17 cellular contexts compared by ENCODE assay signal in genomic region chr18:13353424-13353823, GRCh38.
DNase-seq lines count a peak whose midpoint lies in the region; ATAC-seq and TF ChIP-seq lines count a peak whose summit lies in the region.
"Had no signal": no experiment of that assay in that cellular context is flagged by ENCODE, and none has a peak within 500 bp of the region (broad histone marks: within the 10 kb centered on the region; RNA-seq: fewer than 3 reads in every experiment).

No MANE protein-coding gene starts in this region.

- no peak overlapping the region for H3K4me2 ChIP-seq in MM.1S (ENCODE audit: low read depth, low read length)
- H3K4me2 ChIP-seq: A549 had no signal

- ATAC-seq in activated CD8-positive, alpha-beta T cell treated with anti-CD3 and anti-CD28 coated beads for 36 hours = peak; percentile 74
- ATAC-seq in mucosa of descending colon = peak; percentile 31
- no peak for ATAC-seq in GM21447 (IDR thresholded peaks at IDR 0.05; ENCODE audit: unreplicated experiment)
- ATAC-seq: A549, esophagus mucosa had no signal

- H3K27me3 ChIP-seq in MM.1S (replicated peaks; ENCODE audit: insufficient read depth, low read length) = no peaks in the 10 kb centered on the region
- H3K27me3 ChIP-seq: vagina had no signal

- POLR2A ChIA-PET in activated CD4-positive, alpha-beta memory T cell treated with anti-CD3 and anti-CD28 coated beads for 36 hours (lab: Charles Lee) = no interaction called here
- POLR2A ChIA-PET in activated CD4-positive, alpha-beta memory T cell treated with anti-CD3 and anti-CD28 coated beads, Interleukin-2, amount 10 ng/mL, durations not matched to agents 7 days and 5 days (lab: Charles Lee) = interaction anchor here (1.0 to 1.6 kb wide), 2 partner anchors 10 to 44 kb away, joined by 3 read pairs; no protein-coding TSS in a partner anchor
- POLR2A ChIA-PET in activated CD8-positive, alpha-beta T cell treated with anti-CD3 and anti-CD28 coated beads for 36 hours (lab: Charles Lee) = interaction anchor here (0.6 to 1.6 kb wide), 5 partner anchors 12 to 136 kb away, joined by 3 to 4 read pairs (median 3); no protein-coding TSS in a partner anchor

- no peak overlapping the region for H2AFZ ChIP-seq in MM.1S (ENCODE audit: low read length)
- H2AFZ ChIP-seq: GM23248 had no signal

- CTCF ChIA-PET in activated CD4-positive, alpha-beta memory T cell treated with anti-CD3 and anti-CD28 coated beads for 36 hours (lab: Charles Lee) = interaction anchor here (0.7 kb wide), 1 partner anchor 19 kb away, joined by 3 read pairs; no protein-coding TSS in a partner anchor
- CTCF ChIA-PET in activated CD4-positive, alpha-beta memory T cell treated with anti-CD3 and anti-CD28 coated beads, Interleukin-2, amount 10 ng/mL, durations not matched to agents 7 days and 5 days (lab: Charles Lee) = interaction anchor here (1.1 to 1.5 kb wide), 2 partner anchors 26 to 137 kb away, joined by 3 to 5 read pairs; no protein-coding TSS in a partner anchor
- CTCF ChIA-PET in activated CD8-positive, alpha-beta T cell treated with anti-CD3 and anti-CD28 coated beads for 36 hours (lab: Charles Lee) = interaction anchor here (1.0 to 2.0 kb wide), 6 partner anchors 10 to 194 kb away, joined by 3 to 12 read pairs (median 3); no protein-coding TSS in a partner anchor

- no peaks in the 10 kb centered on the region for H3F3A ChIP-seq in MM.1S (ENCODE audit: insufficient read depth, low read length)

- H3K4me1 ChIP-seq in MM.1S (ENCODE audit: low read length) = no peaks in the 10 kb centered on the region; the same call in 1 of the 2 replicates
- H3K4me1 ChIP-seq in mucosa of descending colon (ENCODE audit: low read depth) = no peaks in the 10 kb centered on the region
- H3K4me1 ChIP-seq: A549, vagina had no signal

- H3K9ac ChIP-seq in MM.1S (ENCODE audit: low read length) = no peak overlapping the region
- H3K9ac ChIP-seq: GM23248 had no signal

- DNase-seq in activated CD4-positive, alpha-beta memory T cell treated with anti-CD3 and anti-CD28 coated beads for 36 hours = no peak
- no peak for DNase-seq in activated CD4-positive, alpha-beta memory T cell treated with anti-CD3 and anti-CD28 coated beads, Interleukin-2, amount 10 ng/mL, durations not matched to agents 7 days and 5 days
- DNase-seq in MM.1S (no peak), mucosa of descending colon (no peak), mesothelial cell of epicardium (ENCODE audit: low spot score in 2 of 2, unreplicated experiment in 2 of 2) (no peak), amygdala (lab: John Stamatoyannopoulos, UW) (no peak)
- no peak for DNase-seq in activated CD8-positive, alpha-beta T cell treated with anti-CD3 and anti-CD28 coated beads for 36 hours
- DNase-seq: activated B cell treated with CpG ODN at 0.5 μM for 24 hours; activated effector memory CD4-positive, alpha-beta T cell treated with Interleukin-2 at 50 U/mL for 16 hours; cerebellar nuclear complex; GM23248; mesenchymal stem cell; NCI-H446 treated with DMSO at 0.1 percent for 48 hours had no signal

- H3K27me3 Mint-ChIP-seq in activated CD4-positive, alpha-beta memory T cell treated with anti-CD3 and anti-CD28 coated beads for 36 hours = peaks cover 2% of the 10 kb centered on the region
- no peaks in the 10 kb centered on the region for H3K27me3 Mint-ChIP-seq in activated CD4-positive, alpha-beta memory T cell treated with anti-CD3 and anti-CD28 coated beads, Interleukin-2, amount 10 ng/mL, durations not matched to agents 7 days and 5 days
- H3K27me3 Mint-ChIP-seq in activated CD8-positive, alpha-beta T cell treated with anti-CD3 and anti-CD28 coated beads for 36 hours = no peaks in the 10 kb centered on the region
- no peaks in the 10 kb centered on the region for H3K27me3 Mint-ChIP-seq in mesothelial cell of epicardium (ENCODE audit: low read depth)

- intact Hi-C loops in activated CD4-positive, alpha-beta memory T cell treated with anti-CD3 and anti-CD28 coated beads for 36 hours (cut with micrococcal nuclease) = no loop called here
- intact Hi-C loops in activated CD8-positive, alpha-beta T cell treated with anti-CD3 and anti-CD28 coated beads for 36 hours (cut with micrococcal nuclease) = no loop called here
- intact Hi-C loops in mucosa of descending colon (cut with DNase I, micrococcal nuclease) = no loop called here

- H3K9me2 ChIP-seq in MM.1S (replicated peaks; ENCODE audit: insufficient read depth, low read length) = no peaks in the 10 kb centered on the region

- H3K9me3 Mint-ChIP-seq in activated CD4-positive, alpha-beta memory T cell treated with anti-CD3 and anti-CD28 coated beads for 36 hours = peaks cover 5% of the 10 kb centered on the region
- H3K9me3 Mint-ChIP-seq in activated CD4-positive, alpha-beta memory T cell treated with anti-CD3 and anti-CD28 coated beads, Interleukin-2, amount 10 ng/mL, durations not matched to agents 7 days and 5 days = peaks cover 10% of the 10 kb centered on the region
- H3K9me3 Mint-ChIP-seq in activated CD8-positive, alpha-beta T cell treated with anti-CD3 and anti-CD28 coated beads for 36 hours = peaks cover 13% of the 10 kb centered on the region
- peaks cover 42% of the 10 kb centered on the region for H3K9me3 Mint-ChIP-seq in mesothelial cell of epicardium

- peaks cover 18% of the 10 kb centered on the region for H3K4me1 Mint-ChIP-seq in activated CD4-positive, alpha-beta memory T cell treated with anti-CD3 and anti-CD28 coated beads for 36 hours (ENCODE audit: low read depth)
- peaks cover 10% of the 10 kb centered on the region for H3K4me1 Mint-ChIP-seq in activated CD4-positive, alpha-beta memory T cell treated with anti-CD3 and anti-CD28 coated beads, Interleukin-2, amount 10 ng/mL, durations not matched to agents 7 days and 5 days
- peaks cover 28% of the 10 kb centered on the region for H3K4me1 Mint-ChIP-seq in activated CD8-positive, alpha-beta T cell treated with anti-CD3 and anti-CD28 coated beads for 36 hours (ENCODE audit: low read depth)
- H3K4me1 Mint-ChIP-seq in mesothelial cell of epicardium = no peaks in the 10 kb centered on the region
- H3K4me1 Mint-ChIP-seq: activated B cell treated with CpG ODN at 0.5 μM for 24 hours had no signal

- no peaks in the 10 kb centered on the region for H4K20me1 ChIP-seq in MM.1S (ENCODE audit: insufficient read depth, low read length)

- H3K36me3 ChIP-seq in MM.1S (replicated peaks; ENCODE audit: insufficient read depth, low read length) (no peaks in the 10 kb centered on the region), mucosa of descending colon (ENCODE audit: low read depth) (no peaks in the 10 kb centered on the region)
- H3K36me3 ChIP-seq: vagina had no signal

- H3K4me3 ChIP-seq in MM.1S (ENCODE audit: low read length) (no peak overlapping the region), mucosa of descending colon (no peak overlapping the region)
- H3K4me3 ChIP-seq: A549, GM23248, vagina had no signal

- H3K4me3 Mint-ChIP-seq in activated CD4-positive, alpha-beta memory T cell treated with anti-CD3 and anti-CD28 coated beads for 36 hours = no peak overlapping the region
- H3K4me3 Mint-ChIP-seq in activated CD4-positive, alpha-beta memory T cell treated with anti-CD3 and anti-CD28 coated beads, Interleukin-2, amount 10 ng/mL, durations not matched to agents 7 days and 5 days = no peak overlapping the region
- H3K4me3 Mint-ChIP-seq in activated CD8-positive, alpha-beta T cell treated with anti-CD3 and anti-CD28 coated beads for 36 hours = no peak overlapping the region
- no peak overlapping the region for H3K4me3 Mint-ChIP-seq in mesothelial cell of epicardium
- H3K4me3 Mint-ChIP-seq: activated B cell treated with CpG ODN at 0.5 μM for 24 hours had no signal

- H3K9me3 ChIP-seq in MM.1S (replicated peaks; ENCODE audit: insufficient read depth, low read length) (no peaks in the 10 kb centered on the region), mucosa of descending colon (peaks cover 9% of the 10 kb centered on the region)
- H3K9me3 ChIP-seq: A549, vagina had no signal

- peak overlapping the region; percentile 4; the same call in 1 of the 2 replicates for H3K27ac ChIP-seq in MM.1S (ENCODE audit: low read length)
- H3K27ac ChIP-seq: A549, GM23248, vagina had no signal

- no peaks in the 10 kb centered on the region for H3K79me2 ChIP-seq in MM.1S (ENCODE audit: low read length)

- TF ChIP-seq CTCF in MM.1S (IDR thresholded peaks at IDR 0.05; ENCODE audit: low read length) (no peak), mucosa of descending colon (IDR thresholded peaks at IDR 0.05) (no peak), mesothelial cell of epicardium (IDR thresholded peaks at IDR 0.05; ENCODE audit: unreplicated experiment) (no peak)
- no peak for TF ChIP-seq CTCF in activated CD8-positive, alpha-beta T cell treated with anti-CD3 and anti-CD28 coated beads for 36 hours (IDR thresholded peaks at IDR 0.05)

- peak overlapping the region; percentile 1 for H3K27ac Mint-ChIP-seq in activated CD4-positive, alpha-beta memory T cell treated with anti-CD3 and anti-CD28 coated beads for 36 hours
- H3K27ac Mint-ChIP-seq in activated CD4-positive, alpha-beta memory T cell treated with anti-CD3 and anti-CD28 coated beads, Interleukin-2, amount 10 ng/mL, durations not matched to agents 7 days and 5 days = no peak overlapping the region
- peak overlapping the region; percentile 53 for H3K27ac Mint-ChIP-seq in activated CD8-positive, alpha-beta T cell treated with anti-CD3 and anti-CD28 coated beads for 36 hours
- H3K27ac Mint-ChIP-seq in mesothelial cell of epicardium = no peak overlapping the region
- H3K27ac Mint-ChIP-seq: activated B cell treated with CpG ODN at 0.5 μM for 24 hours had no signal

- H3K36me3 Mint-ChIP-seq in activated CD4-positive, alpha-beta memory T cell treated with anti-CD3 and anti-CD28 coated beads for 36 hours = peaks cover 14% of the 10 kb centered on the region
- H3K36me3 Mint-ChIP-seq in activated CD4-positive, alpha-beta memory T cell treated with anti-CD3 and anti-CD28 coated beads, Interleukin-2, amount 10 ng/mL, durations not matched to agents 7 days and 5 days (ENCODE audit: low read depth) = peaks cover 11% of the 10 kb centered on the region
- H3K36me3 Mint-ChIP-seq in activated CD8-positive, alpha-beta T cell treated with anti-CD3 and anti-CD28 coated beads for 36 hours (ENCODE audit: low read depth) = peaks cover 11% of the 10 kb centered on the region
- H3K36me3 Mint-ChIP-seq in mesothelial cell of epicardium = peaks cover 13% of the 10 kb centered on the region

Comparison
In these comparisons a context has a peak if more than half of its experiments do, and no peak if none do; other contexts are left out.
1. H3K27ac Mint-ChIP-seq: peak in activated CD4-positive, alpha-beta memory T cell treated with anti-CD3 and anti-CD28 coated beads for 36 hours (single experiment) and activated CD8-positive, alpha-beta T cell treated with anti-CD3 and anti-CD28 coated beads for 36 hours (single experiment); none in activated CD4-positive, alpha-beta memory T cell treated with anti-CD3 and anti-CD28 coated beads, Interleukin-2, amount 10 ng/mL, durations not matched to agents 7 days and 5 days (single experiment) and mesothelial cell of epicardium (single experiment).